Comparison of ENCODE assay signal across 7 cellular contexts in genomic region chr2:131728451-131728850, GRCh38.
DNase-seq lines count a peak whose midpoint lies in the region; FAIRE-seq and TF ChIP-seq lines count a peak whose summit lies in the region.
"Not testable (repeated sequence)": the region's sequence is repeated elsewhere in the genome, so short reads cannot be mapped to it uniquely, and the experiment has no call there.

No MANE protein-coding gene starts in this region.

- H4K20me1 ChIP-seq in astrocyte (ENCODE audit: insufficient read depth, low read length); osteoblast (ENCODE audit: insufficient read depth, low read length): not testable (repeated sequence)

- not testable (repeated sequence) for H3K27ac ChIP-seq in astrocyte (ENCODE audit: low read depth, low read length); osteoblast (ENCODE audit: low read depth, low read length); small intestine (ENCODE audit: low read depth in 1 of 2, low read length in 1 of 2)

- not testable (repeated sequence) for H3K27me3 ChIP-seq in astrocyte (ENCODE audit: insufficient read depth, low read length); osteoblast (ENCODE audit: insufficient read depth, low read length); small intestine (ENCODE audit: control insufficient read depth in 2 of 2, insufficient read depth in 2 of 2, low read length in 2 of 2)

- H3K79me2 ChIP-seq in astrocyte (ENCODE audit: insufficient read depth, low read length); osteoblast (ENCODE audit: insufficient read depth, low read length): not testable (repeated sequence)

- FAIRE-seq in astrocyte (lab: Jason Lieb, UNC): not testable (repeated sequence)
- peak; percentile 85 for FAIRE-seq in colon (lab: Jason Lieb, UNC)
- FAIRE-seq in small intestine (lab: Jason Lieb, UNC): peak; percentile 94

- not testable (repeated sequence) for H2AFZ ChIP-seq in astrocyte (ENCODE audit: low read depth, low read length); osteoblast (ENCODE audit: low read length)

- H3K4me1 Mint-ChIP-seq in astrocyte (ENCODE audit: low read depth, unreplicated experiment): not testable (repeated sequence)

- not testable (repeated sequence) for H3K36me3 ChIP-seq in astrocyte (ENCODE audit: insufficient read depth, low read length); osteoblast (ENCODE audit: insufficient read depth, low read length); small intestine (ENCODE audit: control insufficient read depth in 2 of 2, insufficient read depth in 2 of 2, low read length in 2 of 2)

- not testable (repeated sequence) for H3K36me3 Mint-ChIP-seq in astrocyte (ENCODE audit: low read depth, unreplicated experiment)

- not testable (repeated sequence) for TF ChIP-seq CTCF in astrocyte (IDR thresholded peaks at IDR 0.05; ENCODE audit: insufficient read depth, low read depth, low read length); osteoblast (IDR thresholded peaks at IDR 0.05; ENCODE audit: extremely low read depth, low read depth, low read length)

- not testable (repeated sequence) for H3K27me3 Mint-ChIP-seq in astrocyte (ENCODE audit: low read depth, unreplicated experiment)

- DNase-seq in EH (ENCODE audit: low read depth): peak; percentile 37
- DNase-seq in LHCN-M2 (ENCODE audit: low read depth): peak; percentile 14
- peak; percentile 15 for DNase-seq in astrocyte (ENCODE audit: low read depth)
- DNase-seq in fibroblast of peridontal ligament (ENCODE audit: extremely low read depth): peak; percentile 3
- DNase-seq in osteoblast (ENCODE audit: insufficient read length, low spot score, missing footprints): peak; percentile 9
- DNase-seq in small intestine: not testable (repeated sequence)

- H3K9me3 Mint-ChIP-seq in astrocyte (ENCODE audit: unreplicated experiment): not testable (repeated sequence)

- H3K9me3 ChIP-seq in astrocyte (ENCODE audit: insufficient read depth, low read depth, low read length); osteoblast (ENCODE audit: low read depth, low read length); small intestine (ENCODE audit: control insufficient read depth, low read depth): not testable (repeated sequence)

- not testable (repeated sequence) for H3K4me3 Mint-ChIP-seq in astrocyte (ENCODE audit: unreplicated experiment)

- H3K9ac ChIP-seq in astrocyte (ENCODE audit: low read length): not testable (repeated sequence)

- H3K4me1 ChIP-seq in astrocyte (ENCODE audit: insufficient read depth, low read length); osteoblast (ENCODE audit: insufficient read depth, low read length); small intestine (ENCODE audit: control insufficient read depth in 2 of 2, insufficient read depth in 1 of 2, low read depth in 1 of 2, low read length in 1 of 2): not testable (repeated sequence)

- not testable (repeated sequence) for H3K4me2 ChIP-seq in astrocyte (ENCODE audit: low read length); osteoblast (ENCODE audit: insufficient read depth, low read length)

- H3K27ac Mint-ChIP-seq in astrocyte (ENCODE audit: unreplicated experiment): not testable (repeated sequence)

- not testable (repeated sequence) for H3K4me3 ChIP-seq in astrocyte (ENCODE audit: insufficient read depth, low read depth, low read length); osteoblast (ENCODE audit: insufficient read depth, low read length); small intestine (ENCODE audit: low read depth in 1 of 2, low read length in 2 of 2)
